ENCODE assay signal across 26 cellular contexts in genomic region chr1:107875689-107876088, GRCh38.
A peak's percentile ranks its signal among the peaks of the same experiment; 100 is the strongest.
DNase-seq lines count a peak whose midpoint lies in the region; ATAC-seq and TF ChIP-seq lines count a peak whose summit lies in the region.
"Had no signal": no experiment of that assay in that cellular context is flagged by ENCODE, and none has a peak within 500 bp of the region (broad histone marks: within the 10 kb centered on the region; RNA-seq: fewer than 3 reads in every experiment).

No MANE protein-coding gene starts in this region.

- no peak overlapping the region for H3K4me2 ChIP-seq in PC-3 (ENCODE audit: low read length)
- no peak overlapping the region for H3K4me2 ChIP-seq in neuronal stem cell (ENCODE audit: insufficient read depth, low read length, poor library complexity, severe bottlenecking)
- H3K4me2 ChIP-seq: neural progenitor cell, PC-9, SK-N-SH had no signal

- no peak overlapping the region for H4K91ac ChIP-seq in neuronal stem cell (ENCODE audit: low read depth, low read length, poor library complexity)

- no peaks in the 10 kb centered on the region for H3K36me3 ChIP-seq in CD8-positive, alpha-beta T cell (ENCODE audit: insufficient read depth, low read length)
- no peaks in the 10 kb centered on the region for H3K36me3 ChIP-seq in PC-3 (ENCODE audit: low read depth, low read length)
- H3K36me3 ChIP-seq in neuronal stem cell (replicated peaks in 1 of 2; ENCODE audit: control insufficient read depth in 2 of 2, insufficient read depth in 2 of 2, low read length in 2 of 2) = no peaks in the 10 kb centered on the region
- H3K36me3 ChIP-seq: neural progenitor cell, right atrium auricular region, tibial artery had no signal

- H2BK120ac ChIP-seq in neuronal stem cell (ENCODE audit: low read depth, low read length) = no peak overlapping the region

- H3K4me3 ChIP-seq in CD8-positive, alpha-beta T cell (ENCODE audit: low read depth, low read length) = no peak overlapping the region
- H3K4me3 ChIP-seq in PC-3 (ENCODE audit: low read length) (no peak overlapping the region), epithelial cell of esophagus (ENCODE audit: low read length) (no peak overlapping the region), neuronal stem cell (ENCODE audit: low read length in 2 of 2) (no peak overlapping the region)
- H3K4me3 ChIP-seq: neural progenitor cell, PC-9, right atrium auricular region, tibial artery had no signal

- no peaks in the 10 kb centered on the region for H3F3A ChIP-seq in PC-3 (ENCODE audit: low read length, unreplicated experiment)

- H2BK15ac ChIP-seq in neuronal stem cell (ENCODE audit: low read length) = no peak overlapping the region

- no peak overlapping the region for H3K4me3 Mint-ChIP-seq in CD8-positive, alpha-beta T cell
- no peak overlapping the region for H3K4me3 Mint-ChIP-seq in stimulated activated effector memory CD8-positive, alpha-beta T cell treated with anti-CD3 and anti-CD28 coated beads, Interleukin-12 subunit alpha, Interleukin-12 subunit beta, amount 100 ng/mL, for 72 hours
- H3K4me3 Mint-ChIP-seq: activated naive CD4-positive, alpha-beta T cell treated with anti-CD3 and anti-CD28 coated beads for 36 hours; brain; neural progenitor cell; T-helper 1 cell treated with Interleukin-12 subunit alpha and Interleukin-12 subunit beta and Interleukin-4 antibody, amounts not matched to agents 30 μg/mL and 1 μg/mL, for 36 hours had no signal

- no peak overlapping the region for H3K23ac ChIP-seq in neuronal stem cell (ENCODE audit: low read depth, low read length, poor library complexity)

- POLR2A ChIA-PET in CD8-positive, alpha-beta T cell (lab: Charles Lee) = no interaction called here
- POLR2A ChIA-PET in PC-3 (lab: Charles Lee; ENCODE audit: unreplicated experiment) = interaction anchor here (0.6 kb wide), 1 partner anchor 1044 kb away, joined by 3 read pairs; no protein-coding TSS in a partner anchor

- no peak for TF ChIP-seq CTCF in CD8-positive, alpha-beta T cell (IDR thresholded peaks at IDR 0.05)
- TF ChIP-seq CTCF in PC-3 (conservative IDR thresholded peaks at IDR 0.05; ENCODE audit: low read depth, low read length) = no peak
- TF ChIP-seq CTCF in epithelial cell of esophagus (IDR thresholded peaks at IDR 0.05; ENCODE audit: insufficient read depth, low read depth, low read length, missing control alignments) = no peak

- no peaks in the 10 kb centered on the region for H3K27me3 ChIP-seq in CD8-positive, alpha-beta T cell (ENCODE audit: insufficient read depth, low read length)
- no peaks in the 10 kb centered on the region for H3K27me3 ChIP-seq in PC-3 (ENCODE audit: low read length)
- H3K27me3 ChIP-seq in neuronal stem cell (ENCODE audit: control insufficient read depth in 3 of 3, insufficient read depth in 3 of 3, low read depth in 1 of 3, low read length in 3 of 3) = no peaks in the 10 kb centered on the region
- H3K27me3 ChIP-seq: neural progenitor cell, right atrium auricular region, tibial artery had no signal

- H2AK5ac ChIP-seq in neuronal stem cell (ENCODE audit: low read depth, low read length) = no peak overlapping the region

- no peak overlapping the region for H4K8ac ChIP-seq in neuronal stem cell (ENCODE audit: low read depth, low read length)

- H3K9me2 ChIP-seq in PC-3 (replicated peaks; ENCODE audit: low read length) = no peaks in the 10 kb centered on the region
- H3K9me2 ChIP-seq: SK-N-SH had no signal

- H3K9me3 ChIP-seq in CD8-positive, alpha-beta T cell (ENCODE audit: low read length) = no peaks in the 10 kb centered on the region
- H3K9me3 ChIP-seq in PC-3 (ENCODE audit: low read length) (no peaks in the 10 kb centered on the region), neuronal stem cell (replicated peaks in 1 of 2; ENCODE audit: control insufficient read depth in 2 of 2, insufficient read depth in 1 of 2, low read depth in 1 of 2, low read length in 2 of 2) (peaks cover 1 to 2% of the 10 kb centered on the region in 2 donors)
- H3K9me3 ChIP-seq: right atrium auricular region, SK-N-SH, tibial artery had no signal

- no peak overlapping the region for H3K27ac ChIP-seq in CD8-positive, alpha-beta T cell (ENCODE audit: low read depth, low read length)
- H3K27ac ChIP-seq in PC-3 (ENCODE audit: low read length) (no peak overlapping the region), neuronal stem cell (replicated peaks; ENCODE audit: low read length) (no peak overlapping the region)
- H3K27ac ChIP-seq: C4-2B, neural progenitor cell, PC-9, right atrium auricular region, tibial artery had no signal

- no TSS peak for BruUV-seq in PC-3 (replicated peaks; lab: Mats Ljungman, UMichigan)

- peaks cover 6% of the 10 kb centered on the region for H3K4me1 ChIP-seq in CD8-positive, alpha-beta T cell (ENCODE audit: insufficient read depth, low read length)
- no peaks in the 10 kb centered on the region for H3K4me1 ChIP-seq in PC-3 (ENCODE audit: insufficient read depth, low read length)
- H3K4me1 ChIP-seq in neuronal stem cell (ENCODE audit: control insufficient read depth in 2 of 2, insufficient read depth in 1 of 2, low read depth in 1 of 2, low read length in 2 of 2) = peaks cover 0 to 1% of the 10 kb centered on the region in 2 donors
- H3K4me1 ChIP-seq: right atrium auricular region, tibial artery had no signal

- H3K27ac Mint-ChIP-seq in CD8-positive, alpha-beta T cell = peak overlapping the region; percentile 6
- peak overlapping the region; percentile 4 for H3K27ac Mint-ChIP-seq in stimulated activated effector memory CD8-positive, alpha-beta T cell treated with anti-CD3 and anti-CD28 coated beads, Interleukin-12 subunit alpha, Interleukin-12 subunit beta, amount 100 ng/mL, for 72 hours
- H3K27ac Mint-ChIP-seq: activated naive CD4-positive, alpha-beta T cell treated with anti-CD3 and anti-CD28 coated beads for 36 hours; brain; neural progenitor cell; T-helper 1 cell treated with Interleukin-12 subunit alpha and Interleukin-12 subunit beta and Interleukin-4 antibody, amounts not matched to agents 30 μg/mL and 1 μg/mL, for 36 hours had no signal

- no peak overlapping the region for H2BK5ac ChIP-seq in neuronal stem cell (ENCODE audit: low read length)

- DNase-seq in CD8-positive, alpha-beta T cell = no peak
- DNase-seq in PC-3 (peak; percentile 40), epithelial cell of esophagus (ENCODE audit: low read depth) (peak; percentile 29), NAMALWA (ENCODE audit: low spot score) (no peak), neuronal stem cell (ENCODE audit: low spot score) (no peak), globus pallidus (ENCODE audit: low spot score) (no peak)
- DNase-seq in stimulated activated effector memory CD8-positive, alpha-beta T cell treated with anti-CD3 and anti-CD28 coated beads, Interleukin-12 subunit alpha, Interleukin-12 subunit beta, amount 100 ng/mL, for 72 hours (ENCODE audit: low spot score in 2 of 2) = no peak
- DNase-seq: activated CD4-positive, alpha-beta T cell treated with anti-CD3 and anti-CD28 coated beads, Interleukin-2, amount 50 U/mL, for 4 hours; activated naive CD4-positive, alpha-beta T cell treated with anti-CD3 and anti-CD28 coated beads for 36 hours; hypothalamus; NCI-H1092; NCI-H187 treated with DMSO at 0.1 percent for 48 hours; NCI-H2171 treated with DMSO at 0.1 percent for 48 hours; NCI-H510A; SK-N-SH; small intestine; tibial artery had no signal

- peaks cover 27% of the 10 kb centered on the region for H3K4me1 Mint-ChIP-seq in CD8-positive, alpha-beta T cell (ENCODE audit: low read depth)
- peaks cover 44% of the 10 kb centered on the region for H3K4me1 Mint-ChIP-seq in stimulated activated effector memory CD8-positive, alpha-beta T cell treated with anti-CD3 and anti-CD28 coated beads, Interleukin-12 subunit alpha, Interleukin-12 subunit beta, amount 100 ng/mL, for 72 hours
- H3K4me1 Mint-ChIP-seq: neural progenitor cell had no signal

- no peak overlapping the region for H3K4ac ChIP-seq in neuronal stem cell (ENCODE audit: low read length)

- CTCF ChIA-PET in CD8-positive, alpha-beta T cell (lab: Charles Lee) = no interaction called here
- CTCF ChIA-PET in PC-3 (lab: Charles Lee) = no interaction called here

- WGBS in neuronal stem cell (ENCODE audit: extremely low coverage in 2 of 2, insufficient read length in 2 of 2, insufficient replicate concordance in 1 of 2), 2 donors = no CpG with 5 or more reads among the region's 1 CpG

- no peak overlapping the region for H2BK12ac ChIP-seq in neuronal stem cell (ENCODE audit: low read length)

- H3K79me1 ChIP-seq in neuronal stem cell (ENCODE audit: low read depth, low read length) = no peaks in the 10 kb centered on the region

- H3K18ac ChIP-seq in neuronal stem cell (ENCODE audit: low read length) = no peak overlapping the region

- peaks cover 12% of the 10 kb centered on the region for H3K9me3 Mint-ChIP-seq in CD8-positive, alpha-beta T cell
- H3K9me3 Mint-ChIP-seq in stimulated activated effector memory CD8-positive, alpha-beta T cell treated with anti-CD3 and anti-CD28 coated beads, Interleukin-12 subunit alpha, Interleukin-12 subunit beta, amount 100 ng/mL, for 72 hours = no peaks in the 10 kb centered on the region
- H3K9me3 Mint-ChIP-seq: neural progenitor cell had no signal

- no peak overlapping the region for H3K14ac ChIP-seq in neuronal stem cell (ENCODE audit: low read length)

- no peaks in the 10 kb centered on the region for H4K20me1 ChIP-seq in PC-3 (ENCODE audit: low read length)

- H3K36me3 Mint-ChIP-seq in CD8-positive, alpha-beta T cell = peaks cover 12% of the 10 kb centered on the region
- no peaks in the 10 kb centered on the region for H3K36me3 Mint-ChIP-seq in stimulated activated effector memory CD8-positive, alpha-beta T cell treated with anti-CD3 and anti-CD28 coated beads, Interleukin-12 subunit alpha, Interleukin-12 subunit beta, amount 100 ng/mL, for 72 hours
- H3K36me3 Mint-ChIP-seq: neural progenitor cell had no signal

- H3K9ac ChIP-seq in PC-3 (ENCODE audit: low read length) (no peak overlapping the region), neuronal stem cell (ENCODE audit: low read depth, low read length, poor library complexity) (no peak overlapping the region)
- H3K9ac ChIP-seq: neural progenitor cell, SK-N-SH had no signal

- H2AFZ ChIP-seq in PC-3 (ENCODE audit: low read length) (no peak overlapping the region), neuronal stem cell (ENCODE audit: low read length) (no peak overlapping the region)
- H2AFZ ChIP-seq: neural progenitor cell, PC-9 had no signal

- no peaks in the 10 kb centered on the region for H3K79me2 ChIP-seq in PC-3 (ENCODE audit: low read length)

- H3K27me3 Mint-ChIP-seq in CD8-positive, alpha-beta T cell (ENCODE audit: low read depth) = no peaks in the 10 kb centered on the region
- H3K27me3 Mint-ChIP-seq: brain, IgD-negative memory B cell had no signal

- no peak for ATAC-seq in CD8-positive, alpha-beta T cell
- peak; percentile 73 for ATAC-seq in PC-3
- peak; percentile 55 for ATAC-seq in stimulated activated effector memory CD8-positive, alpha-beta T cell treated with anti-CD3 and anti-CD28 coated beads, Interleukin-12 subunit alpha, Interleukin-12 subunit beta, amount 100 ng/mL, for 72 hours
- ATAC-seq: activated CD4-positive, CD25-positive, alpha-beta regulatory T cell treated with anti-CD3 and anti-CD28 coated beads, Interleukin-2, amount 50 U/mL, for 24 hours; Right ventricle myocardium inferior had no signal

- intact Hi-C loops in CD8-positive, alpha-beta T cell (cut with DNase I, micrococcal nuclease) = no loop called here
- intact Hi-C loops in PC-3 (cut with micrococcal nuclease) = no loop called here

Comparison
In these comparisons a context has a peak if more than half of its experiments do, and no peak if none do; other contexts are left out.
1. DNase-seq: peak in PC-3 (single experiment) and epithelial cell of esophagus (single experiment); none in CD8-positive, alpha-beta T cell (0 of 7), stimulated activated effector memory CD8-positive, alpha-beta T cell treated with anti-CD3 and anti-CD28 coated beads, Interleukin-12 subunit alpha, Interleukin-12 subunit beta, amount 100 ng/mL, for 72 hours (0 of 2), NAMALWA (single experiment), neuronal stem cell (single experiment) and globus pallidus (single experiment).